15 cellular contexts compared by ENCODE assay signal in the genomic region with DNA sequence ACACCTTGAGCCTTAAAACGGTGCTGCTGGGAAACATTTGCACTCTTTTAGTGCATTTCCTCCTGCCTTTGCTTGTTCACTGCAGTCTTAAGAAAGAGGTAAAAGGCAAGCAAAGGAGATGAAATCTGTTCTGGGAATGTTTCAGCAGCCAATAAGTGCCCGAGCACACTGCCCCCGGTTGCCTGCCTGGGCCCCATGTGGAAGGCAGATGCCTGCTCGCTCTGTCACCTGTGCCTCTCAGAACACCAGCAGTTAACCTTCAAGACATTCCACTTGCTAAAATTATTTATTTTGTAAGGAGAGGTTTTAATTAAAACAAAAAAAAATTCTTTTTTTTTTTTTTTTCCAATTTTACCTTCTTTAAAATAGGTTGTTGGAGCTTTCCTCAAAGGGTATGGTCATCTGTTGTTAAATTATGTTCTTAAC. TPM values are rescaled to one million over a fixed set of nuclear protein-coding genes. Genes with fewer than 3 reads are reported as not detected.
A peak's percentile ranks its signal among the peaks of the same experiment; 100 is the strongest.
DNase-seq lines count a peak whose midpoint lies in the region; ATAC-seq, FAIRE-seq and TF ChIP-seq lines count a peak whose summit lies in the region.
"Had no signal": no experiment of that assay in that cellular context is flagged by ENCODE, and none has a peak within 500 bp of the region (broad histone marks: within the 10 kb centered on the region; RNA-seq: fewer than 3 reads in every experiment).

No MANE protein-coding gene starts in this region.

- FAIRE-seq in small intestine (lab: Jason Lieb, UNC), result no peak
- FAIRE-seq: bronchial epithelial cell, endothelial cell of umbilical vein had no signal

- H3K36me3 Mint-ChIP-seq in activated T-cell treated with anti-CD3 and anti-CD28 coated beads, Interleukin-2, amount 50 U/mL, for 4 hours (ENCODE audit: insufficient read depth), result no peaks in the 10 kb centered on the region
- H3K36me3 Mint-ChIP-seq: CD8-positive, alpha-beta memory T cell had no signal

- TF ChIP-seq CTCF in fibroblast of pulmonary artery (IDR thresholded peaks at IDR 0.05; ENCODE audit: low read length, missing control alignments), result no peak

- no peak overlapping the region for H3K4me3 Mint-ChIP-seq in activated T-cell treated with anti-CD3 and anti-CD28 coated beads, Interleukin-2, amount 50 U/mL, for 4 hours
- H3K4me3 Mint-ChIP-seq: activated CD4-positive, alpha-beta T cell treated with anti-CD3 and anti-CD28 coated beads for 36 hours; CD8-positive, alpha-beta memory T cell; stimulated activated naive CD8-positive, alpha-beta T cell treated with anti-CD3 and anti-CD28 coated beads, Interleukin-15, amount 100 ng/mL, for 72 hours had no signal

- H3K4me3 ChIP-seq in fibroblast of pulmonary artery (replicated peaks; ENCODE audit: low read depth, low read length) (peak overlapping the region; percentile 93), small intestine (ENCODE audit: low read depth in 1 of 2, low read length in 2 of 2) (no peak overlapping the region)

- ATAC-seq in activated T-cell treated with anti-CD3 and anti-CD28 coated beads, Interleukin-2, amount 50 U/mL, for 4 hours, result no peak
- no peak for ATAC-seq in GM21619 (IDR thresholded peaks at IDR 0.05; ENCODE audit: unreplicated experiment)
- ATAC-seq: activated CD4-positive, alpha-beta T cell treated with anti-CD3 and anti-CD28 coated beads for 36 hours; stimulated activated naive CD8-positive, alpha-beta T cell treated with anti-CD3 and anti-CD28 coated beads, Interleukin-15, amount 100 ng/mL, for 72 hours had no signal

- peaks cover 37% of the 10 kb centered on the region for H3K27me3 Mint-ChIP-seq in activated T-cell treated with anti-CD3 and anti-CD28 coated beads, Interleukin-2, amount 50 U/mL, for 4 hours (ENCODE audit: low read depth)

- H3K27me3 ChIP-seq in small intestine (ENCODE audit: control insufficient read depth in 2 of 2, insufficient read depth in 2 of 2, low read length in 2 of 2), result peaks cover 0 to 21% of the 10 kb centered on the region in 2 donors

- no peaks in the 10 kb centered on the region for H3K9me3 Mint-ChIP-seq in activated T-cell treated with anti-CD3 and anti-CD28 coated beads, Interleukin-2, amount 50 U/mL, for 4 hours
- H3K9me3 Mint-ChIP-seq: activated T-helper 2 cell treated with anti-CD3 and anti-CD28 coated beads, Interferon-gamma antibody, Interleukin-2, Interleukin-4, amounts not matched to agents 10 μg/mL and 5 μg/mL and 100 μg/mL, durations not matched to agents 14 hours and 24 hours and 36 hours had no signal

- DNase-seq in HT-29 (ENCODE audit: low spot score) (peak; percentile 22), RPMI7951 (ENCODE audit: low read depth) (peak; percentile 20), fibroblast of pulmonary artery (ENCODE audit: low read depth) (peak; percentile 24), small intestine (peak; percentile 32), OCI-M2 (lab: John Stamatoyannopoulos, UW; ENCODE audit: unreplicated experiment) (no peak)
- no peak for DNase-seq in activated T-cell treated with anti-CD3 and anti-CD28 coated beads, Interleukin-2, amount 50 U/mL, for 4 hours
- DNase-seq: activated CD4-positive, alpha-beta T cell treated with anti-CD3 and anti-CD28 coated beads for 36 hours; CD8-positive, alpha-beta memory T cell; KG1; NCI-H2081; stimulated activated naive CD8-positive, alpha-beta T cell treated with anti-CD3 and anti-CD28 coated beads, Interleukin-15, amount 100 ng/mL, for 72 hours had no signal

- H3K27ac ChIP-seq in small intestine (ENCODE audit: low read depth in 1 of 2, low read length in 1 of 2), result no peak overlapping the region

- no peaks in the 10 kb centered on the region for H3K9me3 ChIP-seq in small intestine (ENCODE audit: control insufficient read depth, low read depth)

- WGBS in small intestine, 3 donors, result 8 to 47% (median 41%) methylated on average over 4 of the region's 4 CpGs

- H3K4me1 ChIP-seq in small intestine (ENCODE audit: control insufficient read depth in 2 of 2, insufficient read depth in 1 of 2, low read depth in 1 of 2, low read length in 1 of 2), result no peaks in the 10 kb centered on the region

- peaks cover 2% of the 10 kb centered on the region for H3K4me1 Mint-ChIP-seq in activated T-cell treated with anti-CD3 and anti-CD28 coated beads, Interleukin-2, amount 50 U/mL, for 4 hours (ENCODE audit: low read depth)

- no peaks in the 10 kb centered on the region for H3K36me3 ChIP-seq in small intestine (ENCODE audit: control insufficient read depth in 2 of 2, insufficient read depth in 2 of 2, low read length in 2 of 2)

RNA-seq across cellular contexts. Expression of gene SOX9, which starts 4.4 kb away (rescaled TPM):
- 66.6 and 82.5 TPM in 2 replicates for total RNA-seq in HT-29 (2014; rRNA removed; shearing (Covaris generic))
- total RNA-seq in RPMI7951 (2014; rRNA removed; shearing (Covaris generic)), result 6.7 and 9.0 TPM in 2 replicates
- 10 to 100 TPM in 1 of 3 donors, 1 to 10 TPM in 2; 3.0 to 21.2 (median 5.4) TPM for polyA plus RNA-seq in small intestine
- under 1 TPM; 0.08 to 0.16 (median 0.15) TPM for total RNA-seq in activated T-cell treated with anti-CD3 and anti-CD28 coated beads, Interleukin-2, amount 50 U/mL, for 4 hours
- total RNA-seq: activated CD4-positive, alpha-beta T cell treated with anti-CD3 and anti-CD28 coated beads for 36 hours; activated T-helper 2 cell treated with anti-CD3 and anti-CD28 coated beads, Interferon-gamma antibody, Interleukin-2, Interleukin-4, amounts not matched to agents 10 μg/mL and 5 μg/mL and 100 μg/mL, durations not matched to agents 14 hours and 24 hours and 36 hours; CD8-positive, alpha-beta memory T cell; endothelial cell of umbilical vein had no signal
- polyA plus RNA-seq: CD8-positive, alpha-beta memory T cell; endothelial cell of umbilical vein had no signal

Comparison
In these comparisons a context has a peak if more than half of its experiments do, and no peak if none do; other contexts are left out.
1. DNase-seq: peak in HT-29 (single experiment), RPMI7951 (single experiment), fibroblast of pulmonary artery (single experiment) and small intestine (single experiment); none in activated T-cell treated with anti-CD3 and anti-CD28 coated beads, Interleukin-2, amount 50 U/mL, for 4 hours (single experiment) and OCI-M2 (single experiment).